ENCODE assay signal across 1 cellular context in the genomic region with DNA sequence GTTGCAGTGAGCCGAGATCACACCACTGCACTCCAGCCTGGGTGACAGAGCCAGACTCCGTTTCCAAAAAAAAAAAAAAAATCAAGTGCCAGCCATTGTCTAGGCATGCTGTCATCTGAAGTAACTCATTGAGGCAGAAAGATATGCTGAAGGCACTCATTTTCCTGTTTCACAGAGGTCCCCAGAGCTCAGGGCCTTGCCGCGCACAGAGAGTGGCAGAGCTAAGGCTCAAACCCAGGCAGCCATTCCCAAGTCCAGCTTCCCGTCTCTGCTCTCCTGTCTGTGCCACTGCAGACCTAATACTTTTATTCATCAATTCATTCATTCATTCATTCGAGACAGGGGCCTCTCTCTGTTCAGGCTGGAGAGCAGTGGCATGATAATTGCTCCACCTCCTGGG.
TF ChIP-seq lines count a peak whose summit lies in the region.

No MANE protein-coding gene starts in this region.

TF ChIP-seq in SK-N-SH, 30 proteins besides CTCF, POLR2A, EP300 and RAD21 (continued from another document):
- TF ChIP-seq, protein P1, sequence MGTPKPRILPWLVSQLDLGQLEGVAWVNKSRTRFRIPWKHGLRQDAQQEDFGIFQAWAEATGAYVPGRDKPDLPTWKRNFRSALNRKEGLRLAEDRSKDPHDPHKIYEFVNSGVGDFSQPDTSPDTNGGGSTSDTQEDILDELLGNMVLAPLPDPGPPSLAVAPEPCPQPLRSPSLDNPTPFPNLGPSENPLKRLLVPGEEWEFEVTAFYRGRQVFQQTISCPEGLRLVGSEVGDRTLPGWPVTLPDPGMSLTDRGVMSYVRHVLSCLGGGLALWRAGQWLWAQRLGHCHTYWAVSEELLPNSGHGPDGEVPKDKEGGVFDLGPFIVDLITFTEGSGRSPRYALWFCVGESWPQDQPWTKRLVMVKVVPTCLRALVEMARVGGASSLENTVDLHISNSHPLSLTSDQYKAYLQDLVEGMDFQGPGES (IDR thresholded peaks at IDR 0.05; ENCODE audit: low read depth, low read length): no peak
- TF ChIP-seq, protein P2, sequence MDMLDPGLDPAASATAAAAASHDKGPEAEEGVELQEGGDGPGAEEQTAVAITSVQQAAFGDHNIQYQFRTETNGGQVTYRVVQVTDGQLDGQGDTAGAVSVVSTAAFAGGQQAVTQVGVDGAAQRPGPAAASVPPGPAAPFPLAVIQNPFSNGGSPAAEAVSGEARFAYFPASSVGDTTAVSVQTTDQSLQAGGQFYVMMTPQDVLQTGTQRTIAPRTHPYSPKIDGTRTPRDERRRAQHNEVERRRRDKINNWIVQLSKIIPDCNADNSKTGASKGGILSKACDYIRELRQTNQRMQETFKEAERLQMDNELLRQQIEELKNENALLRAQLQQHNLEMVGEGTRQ (IDR thresholded peaks at IDR 0.05; ENCODE audit: borderline replicate concordance, low read depth, low read length): no peak
- TF ChIP-seq SIN3A (IDR thresholded peaks at IDR 0.05; ENCODE audit: borderline replicate concordance, low read depth, low read length) (no peak), CHD2 (IDR thresholded peaks at IDR 0.05; ENCODE audit: low read length, partially characterized antibody) (no peak), JUND (IDR thresholded peaks at IDR 0.05) (no peak), RCOR1 (IDR thresholded peaks at IDR 0.05; ENCODE audit: low read length) (no peak), TCF12 (IDR thresholded peaks at IDR 0.05) (no peak), EZH2phosphoT487 (IDR thresholded peaks at IDR 0.05; ENCODE audit: borderline replicate concordance, low read depth) (no peak), ELF1 (IDR thresholded peaks at IDR 0.05) (no peak), TEAD4 (IDR thresholded peaks at IDR 0.05; ENCODE audit: borderline replicate concordance, insufficient read depth) (no peak), FOSL2 (IDR thresholded peaks at IDR 0.05; ENCODE audit: borderline replicate concordance, low read depth) (no peak), FOXJ3 (CRISPR knock-in tag; IDR thresholded peaks at IDR 0.05) (no peak)
- TF ChIP-seq, protein P3, sequence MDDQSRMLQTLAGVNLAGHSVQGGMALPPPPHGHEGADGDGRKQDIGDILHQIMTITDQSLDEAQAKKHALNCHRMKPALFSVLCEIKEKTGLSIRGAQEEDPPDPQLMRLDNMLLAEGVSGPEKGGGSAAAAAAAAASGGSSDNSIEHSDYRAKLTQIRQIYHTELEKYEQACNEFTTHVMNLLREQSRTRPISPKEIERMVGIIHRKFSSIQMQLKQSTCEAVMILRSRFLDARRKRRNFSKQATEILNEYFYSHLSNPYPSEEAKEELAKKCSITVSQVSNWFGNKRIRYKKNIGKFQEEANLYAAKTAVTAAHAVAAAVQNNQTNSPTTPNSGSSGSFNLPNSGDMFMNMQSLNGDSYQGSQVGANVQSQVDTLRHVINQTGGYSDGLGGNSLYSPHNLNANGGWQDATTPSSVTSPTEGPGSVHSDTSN (IDR thresholded peaks at IDR 0.05): no peak
